1 cellular context compared by ENCODE assay signal in genomic region chr6:149118737-149119653, GRCh38.
TF ChIP-seq lines count a peak whose summit lies in the region.

No MANE protein-coding gene starts in this region.

TF ChIP-seq in K562, 482 proteins besides CTCF, POLR2A, EP300 and RAD21 (continued from another document and continues in another):
- TF ChIP-seq DPF2 (IDR thresholded peaks at IDR 0.05) = peak; percentile 99
- peak; percentile 4; the same call in 1 of the 2 replicates for TF ChIP-seq BRD4 (IDR thresholded peaks at IDR 0.05)
- no peak for TF ChIP-seq MGA (IDR thresholded peaks at IDR 0.05)
- no peak for TF ChIP-seq ZNF408 (CRISPR knock-in tag; IDR thresholded peaks at IDR 0.05; ENCODE audit: low read depth)
- TF ChIP-seq ZNF384 (IDR thresholded peaks at IDR 0.05; ENCODE audit: low read depth, low read length) = peak; percentile 99
- peak in 1 of 2 experiments; percentile 38; a peak in 1 of 4 replicates for TF ChIP-seq HDAC1 (IDR thresholded peaks at IDR 0.05)
- no peak for TF ChIP-seq NR2C2 (CRISPR knock-in tag; IDR thresholded peaks at IDR 0.05)
- TF ChIP-seq NR2C2 (tag; IDR thresholded peaks at IDR 0.05) = peak; percentile 56; the same call in 1 of the 2 replicates
- TF ChIP-seq BRD9 (IDR thresholded peaks at IDR 0.05; ENCODE audit: low read depth, partially characterized antibody) = peak; percentile 54
- TF ChIP-seq ARNT (IDR thresholded peaks at IDR 0.05) = peak; percentile 47 to 81; a peak in 3 of 4 replicates
- peak; percentile 8; the same call in 1 of the 2 replicates for TF ChIP-seq SPI1 (IDR thresholded peaks at IDR 0.05; ENCODE audit: borderline replicate concordance, low read depth, low read length)
- TF ChIP-seq ZC3H11A (IDR thresholded peaks at IDR 0.05; ENCODE audit: low read depth, low read length) = no peak
- TF ChIP-seq ZBTB43 (CRISPR knock-in tag; IDR thresholded peaks at IDR 0.05) = no peak
- peak; percentile 64; the same call in 1 of the 2 replicates for TF ChIP-seq FOXM1 (IDR thresholded peaks at IDR 0.05; ENCODE audit: low read depth)
- no peak for TF ChIP-seq FOXM1 (CRISPR knock-in tag; IDR thresholded peaks at IDR 0.05; ENCODE audit: low read depth)
- no peak for TF ChIP-seq VEZF1 (CRISPR knock-in tag; IDR thresholded peaks at IDR 0.05)
- peak; percentile 41 to 51; a peak in 1 of 4 replicates for TF ChIP-seq FOXA3 (CRISPR knock-in tag; conservative IDR thresholded peaks at IDR 0.05 in 1 of 2, IDR thresholded peaks at IDR 0.05 in 1 of 2)
- no peak for TF ChIP-seq BRF1 (IDR thresholded peaks at IDR 0.05; ENCODE audit: borderline replicate concordance, extremely low read depth, insufficient read length)
- 0 out of 2 replicates have a peak, but pooled peaks have one; percentile 36 for TF ChIP-seq CREB3 (tag; conservative IDR thresholded peaks at IDR 0.05; ENCODE audit: low read depth)
- TF ChIP-seq ILF3 (IDR thresholded peaks at IDR 0.05; ENCODE audit: borderline replicate concordance) = 0 out of 2 replicates have a peak, but pooled peaks have one; percentile 40
- TF ChIP-seq U2AF1 (optimal IDR thresholded peaks at IDR 0.05; ENCODE audit: low read depth, low read length) = no peak
- no peak for TF ChIP-seq ZNF696 (CRISPR knock-in tag; conservative IDR thresholded peaks at IDR 0.05)
- no peak for TF ChIP-seq BDP1 (IDR thresholded peaks at IDR 0.05; ENCODE audit: insufficient read depth, insufficient read length)
- peak; percentile 94 for TF ChIP-seq JUND (IDR thresholded peaks at IDR 0.05; ENCODE audit: borderline replicate concordance, low read depth, low read length)
- peak; percentile 92; the same call in 2 of the 3 replicates for TF ChIP-seq JUND (tag; IDR thresholded peaks at IDR 0.05; ENCODE audit: borderline replicate concordance, low read depth, low read length)
- peak; percentile 69 for TF ChIP-seq ZNF766 (CRISPR knock-in tag; conservative IDR thresholded peaks at IDR 0.05)
- peak; percentile 25 to 47; a peak in 3 of 4 replicates for TF ChIP-seq FOXK2 (conservative IDR thresholded peaks at IDR 0.05 in 1 of 2, IDR thresholded peaks at IDR 0.05 in 1 of 2; ENCODE audit: low read depth in 2 of 2)
- TF ChIP-seq ATF3 (IDR thresholded peaks at IDR 0.05) = peak; percentile 86
- TF ChIP-seq ATF3 (CRISPR knock-in tag; conservative IDR thresholded peaks at IDR 0.05) = 0 out of 2 replicates have a peak, but pooled peaks have one; percentile 26
- peak; percentile 92 for TF ChIP-seq CUX1 (CRISPR knock-in tag; IDR thresholded peaks at IDR 0.05)
- peak; percentile 86 for TF ChIP-seq TEAD4 (IDR thresholded peaks at IDR 0.05; ENCODE audit: low read length)
- TF ChIP-seq TEAD4 (CRISPR knock-in tag; IDR thresholded peaks at IDR 0.05; ENCODE audit: borderline replicate concordance) = no peak
- peak; percentile 46; the same call in 1 of the 2 replicates for TF ChIP-seq NFIC (IDR thresholded peaks at IDR 0.05)
- no peak for TF ChIP-seq NR0B1 (IDR thresholded peaks at IDR 0.05; ENCODE audit: partially characterized antibody)
- TF ChIP-seq PCBP2 (IDR thresholded peaks at IDR 0.05; ENCODE audit: low read depth, low read length, poor library complexity, severe bottlenecking) = no peak
- TF ChIP-seq RBM25 (IDR thresholded peaks at IDR 0.05; ENCODE audit: low read depth, low read length, severe bottlenecking) = no peak
- peak; percentile 76 for TF ChIP-seq NFRKB (IDR thresholded peaks at IDR 0.05; ENCODE audit: low read depth)
- peak; percentile 92 for TF ChIP-seq CBFA2T3 (IDR thresholded peaks at IDR 0.05)
- no peak for TF ChIP-seq CBX1 (IDR thresholded peaks at IDR 0.05; ENCODE audit: low read depth)
